ENCODE assay signal across 8 cellular contexts in genomic region chr1:9651565-9652378, GRCh38. TPM values are rescaled to one million over a fixed set of nuclear protein-coding genes. Genes with fewer than 3 reads are reported as not detected.
DNase-seq lines count a peak whose midpoint lies in the region; ATAC-seq and TF ChIP-seq lines count a peak whose summit lies in the region.

Gene PIK3CD (plus strand): TSS chr1:9651731. CDS start chr1:9710456, 58,725 bp downstream.

- 0 to 2% methylated on average over 19 to 79 of the region's 94 CpGs for WGBS in transverse colon (ENCODE audit: low coverage in 1 of 2), 2 donors

- peaks cover 32% of the 10 kb centered on the region for H3K4me1 ChIP-seq in effector memory CD4-positive, alpha-beta T cell (ENCODE audit: control insufficient read depth, insufficient read depth, low read length, poor library complexity, severe bottlenecking)
- H3K4me1 ChIP-seq in mononuclear cell (ENCODE audit: insufficient read depth, low read length) (peaks cover 72% of the 10 kb centered on the region), transverse colon (peaks cover 0 to 22% (median 15%) of the 10 kb centered on the region in 4 donors)

- in situ Hi-C loops in transverse colon (cut with MboI; ENCODE audit: low pct_ligation_motif_present in 1 of 4, low pct_unique_long_range_greater_than_20kb in 1 of 4, low sequenced_read_pairs in 3 of 4): no loop called here

- no peak for TF ChIP-seq POLR2A in transverse colon (IDR thresholded peaks at IDR 0.05)

- intact Hi-C loops in transverse colon (cut with DNase I; ENCODE audit: low total_unique reads): no loop called here

- peak within 1 kb of the TSS; percentile 80 for H3K27ac ChIP-seq in effector memory CD4-positive, alpha-beta T cell (ENCODE audit: insufficient read depth, low read length, poor library complexity, severe bottlenecking)
- peak within 1 kb of the TSS; percentile 69 to 79 (median 77) for H3K27ac ChIP-seq in transverse colon

- H3K9me3 ChIP-seq in effector memory CD4-positive, alpha-beta T cell (ENCODE audit: control insufficient read depth, low read length): no peaks in the 10 kb centered on the region
- H3K9me3 ChIP-seq in mononuclear cell (ENCODE audit: low read depth, low read length): no peaks in the 10 kb centered on the region
- no peaks in the 10 kb centered on the region for H3K9me3 ChIP-seq in transverse colon

- DNase-seq in NCI-H345 (lab: John Stamatoyannopoulos, UW) (peak; percentile 11), NCI-H345 treated with DMSO at 0.1 percent for 48 hours (lab: John Stamatoyannopoulos, UW; ENCODE audit: unreplicated experiment) (no peak), NAMALWA (ENCODE audit: low spot score) (peak; percentile 75), transverse colon (no peak)
- peak; percentile 35 for DNase-seq in activated CD4-positive, alpha-beta T cell treated with anti-CD3 and anti-CD28 coated beads, Interleukin-2, amount 50 U/mL, for 1 hour
- DNase-seq in effector memory CD4-positive, alpha-beta T cell: peak in 2 of 3 donors; percentile 19 to 34

- no peak for ATAC-seq in HG03565 (IDR thresholded peaks at IDR 0.05; ENCODE audit: unreplicated experiment)

- TF ChIP-seq CTCF in transverse colon (IDR thresholded peaks at IDR 0.05): no peak

- peak within 1 kb of the TSS; percentile 81 for H3K4me3 ChIP-seq in effector memory CD4-positive, alpha-beta T cell (ENCODE audit: insufficient read depth, low read depth, low read length, poor library complexity, severe bottlenecking)
- H3K4me3 ChIP-seq in mononuclear cell (ENCODE audit: low read length) (peak within 1 kb of the TSS; percentile 84), transverse colon (peak within 1 kb of the TSS in 3 of 4 donors; percentile 35 to 55 (median 47))

- H3K36me3 ChIP-seq in effector memory CD4-positive, alpha-beta T cell (ENCODE audit: control insufficient read depth, insufficient read depth, low read length): no peaks in the 10 kb centered on the region
- H3K36me3 ChIP-seq in transverse colon: no peaks in the 10 kb centered on the region

- no peaks in the 10 kb centered on the region for H3K27me3 ChIP-seq in effector memory CD4-positive, alpha-beta T cell (replicated peaks; ENCODE audit: control insufficient read depth, insufficient read depth, low read length, poor library complexity, severe bottlenecking)
- H3K27me3 ChIP-seq in mononuclear cell (ENCODE audit: insufficient read depth, low read length) (no peaks in the 10 kb centered on the region), transverse colon (peaks cover 54% of the 10 kb centered on the region)

- no peak for TF ChIP-seq EP300 in transverse colon (IDR thresholded peaks at IDR 0.05; ENCODE audit: low read depth)

RNA-seq across cellular contexts. Expression of gene PIK3CD, which starts in this region (rescaled TPM):
- total RNA-seq in mononuclear cell: 126 TPM
- 1 to 10 TPM in 3 of 4 donors, under 1 TPM in 1; 0.20 to 6.7 (median 4.1) TPM for total RNA-seq in transverse colon

Comparison
In these comparisons a context has a peak if more than half of its experiments do, and no peak if none do; other contexts are left out.
1. RNA of gene PIK3CD (total RNA-seq): 126 TPM in mononuclear cell (single experiment); 0.20 to 6.7 TPM in transverse colon; every median in the first group is over 10 times any median in the second.
2. DNase-seq: peak in NCI-H345 (single experiment), NAMALWA (single experiment), activated CD4-positive, alpha-beta T cell treated with anti-CD3 and anti-CD28 coated beads, Interleukin-2, amount 50 U/mL, for 1 hour (single experiment) and effector memory CD4-positive, alpha-beta T cell (2 of 3); none in NCI-H345 treated with DMSO at 0.1 percent for 48 hours (single experiment) and transverse colon (single experiment).
3. Peak in every context shown above with its lines, with median percentiles within 50 percentile points of each other: H3K4me3 ChIP-seq.